Comparison of ENCODE assay signal across 8 cellular contexts in genomic region chr16:72627182-72627896, GRCh38.
DNase-seq lines count a peak whose midpoint lies in the region; ATAC-seq and TF ChIP-seq lines count a peak whose summit lies in the region.
"Not testable (repeated sequence)": the region's sequence is repeated elsewhere in the genome, so short reads cannot be mapped to it uniquely, and the experiment has no call there.

No MANE protein-coding gene starts in this region.

- H4K8ac ChIP-seq in mesendoderm (ENCODE audit: low read depth, low read length), result not testable (repeated sequence)

- H3K4ac ChIP-seq in mesendoderm (ENCODE audit: low read depth, low read length), result not testable (repeated sequence)

- not testable (repeated sequence) for H3K36me3 Mint-ChIP-seq in CD4-positive, alpha-beta memory T cell; central memory CD8-positive, alpha-beta T cell (ENCODE audit: insufficient read depth); progenitor cell of endocrine pancreas (ENCODE audit: insufficient read depth)

- H2BK15ac ChIP-seq in mesendoderm (replicated peaks; ENCODE audit: low read depth), result not testable (repeated sequence)

- TF ChIP-seq CTCF in left ventricle myocardium inferior (IDR thresholded peaks at IDR 0.05; ENCODE audit: borderline replicate concordance); progenitor cell of endocrine pancreas (IDR thresholded peaks at IDR 0.05; ENCODE audit: unreplicated experiment): not testable (repeated sequence)

- not testable (repeated sequence) for H3K79me1 ChIP-seq in mesendoderm (ENCODE audit: low read length)

- H3K36me3 ChIP-seq in CD4-positive, alpha-beta memory T cell (ENCODE audit: insufficient read depth, low read length); HUES6 (ENCODE audit: control insufficient read depth, insufficient read depth, low read length); left ventricle myocardium inferior; mesendoderm (ENCODE audit: control insufficient read depth, insufficient read depth, low read length): not testable (repeated sequence)

- not testable (repeated sequence) for H3K27ac ChIP-seq in CD4-positive, alpha-beta memory T cell (ENCODE audit: low read depth, low read length); left ventricle myocardium inferior (replicated peaks); mesendoderm (ENCODE audit: low read depth, low read length)
- peak overlapping the region; percentile 10; the same call in 1 of the 2 replicates for H3K27ac ChIP-seq in HUES6 (ENCODE audit: low read depth, low read length)

- not testable (repeated sequence) for H2BK5ac ChIP-seq in mesendoderm (ENCODE audit: low read length)

- H2BK120ac ChIP-seq in mesendoderm (ENCODE audit: low read depth, low read length), result not testable (repeated sequence)

- not testable (repeated sequence) for DNase-seq in CD4-positive, alpha-beta memory T cell; central memory CD8-positive, alpha-beta T cell (ENCODE audit: low spot score in 2 of 2); left ventricle myocardium inferior; mesendoderm; progenitor cell of endocrine pancreas (ENCODE audit: low spot score, unreplicated experiment)
- DNase-seq in NCI-H460 (ENCODE audit: extremely low read depth, low read depth) (peak; percentile 17), SW480 (ENCODE audit: low spot score) (peak; percentile 45)

- intact Hi-C loops in CD4-positive, alpha-beta memory T cell (cut with micrococcal nuclease); left ventricle myocardium inferior (cut with micrococcal nuclease): not testable (repeated sequence)

- H3K4me1 ChIP-seq in CD4-positive, alpha-beta memory T cell (ENCODE audit: insufficient read depth, low read length); HUES6 (ENCODE audit: control insufficient read depth, insufficient read depth, low read length); left ventricle myocardium inferior; mesendoderm (ENCODE audit: control insufficient read depth, low read depth, low read length): not testable (repeated sequence)

- not testable (repeated sequence) for H4K5ac ChIP-seq in mesendoderm (ENCODE audit: low read length)

- H3K18ac ChIP-seq in mesendoderm (ENCODE audit: low read length), result not testable (repeated sequence)

- H3K79me2 ChIP-seq in mesendoderm (ENCODE audit: control insufficient read depth, insufficient read depth, low read length), result not testable (repeated sequence)

- peak overlapping the region; percentile 49 for H3K56ac ChIP-seq in mesendoderm (ENCODE audit: low read length)

- peaks cover 0 to 16% (median 12%) of the 10 kb centered on the region in 8 donors for H3K9me3 Mint-ChIP-seq in CD4-positive, alpha-beta memory T cell
- H3K9me3 Mint-ChIP-seq in central memory CD8-positive, alpha-beta T cell, result not testable (repeated sequence)
- H3K9me3 Mint-ChIP-seq in progenitor cell of endocrine pancreas (ENCODE audit: low read depth), result peaks cover 12% of the 10 kb centered on the region

- H3K4me2 ChIP-seq in mesendoderm (ENCODE audit: low read length), result not testable (repeated sequence)

- H3K4me1 Mint-ChIP-seq in CD4-positive, alpha-beta memory T cell; central memory CD8-positive, alpha-beta T cell; progenitor cell of endocrine pancreas (ENCODE audit: low read depth): not testable (repeated sequence)

- not testable (repeated sequence) for H3K27me3 ChIP-seq in CD4-positive, alpha-beta memory T cell (ENCODE audit: insufficient read depth, low read length); HUES6 (ENCODE audit: control insufficient read depth, insufficient read depth, low read length); left ventricle myocardium inferior (ENCODE audit: low read depth); mesendoderm (ENCODE audit: insufficient read depth, low read length, poor library complexity)

- POLR2A ChIA-PET in CD4-positive, alpha-beta memory T cell (lab: Charles Lee; ENCODE audit: partially characterized antibody), result not testable (repeated sequence)

- peak overlapping the region in 5 of 8 donors; percentile 31 to 65 (median 63) for H3K4me3 Mint-ChIP-seq in CD4-positive, alpha-beta memory T cell
- H3K4me3 Mint-ChIP-seq in central memory CD8-positive, alpha-beta T cell, result peak overlapping the region; percentile 3
- H3K4me3 Mint-ChIP-seq in progenitor cell of endocrine pancreas (ENCODE audit: low read depth), result peak overlapping the region; percentile 82

- not testable (repeated sequence) for ATAC-seq in central memory CD8-positive, alpha-beta T cell (replicated peaks; ENCODE audit: extremely low read depth, poor library complexity, severe bottlenecking)

- no CpG with 5 or more reads among the region's 30 CpGs for WGBS in mesendoderm (ENCODE audit: extremely low coverage, insufficient coverage, low lambda C conversion rate)

- H3K23ac ChIP-seq in mesendoderm (ENCODE audit: low read length), result not testable (repeated sequence)

- peak overlapping the region; percentile 80 for H3K9ac ChIP-seq in HUES6 (ENCODE audit: low read length)
- not testable (repeated sequence) for H3K9ac ChIP-seq in mesendoderm (ENCODE audit: low read length)

- not testable (repeated sequence) for H3K9me3 ChIP-seq in CD4-positive, alpha-beta memory T cell (ENCODE audit: control insufficient read depth in 1 of 2, low read length in 2 of 2); HUES6 (ENCODE audit: control insufficient read depth, insufficient read depth, low read depth, low read length); left ventricle myocardium inferior (replicated peaks)

- CTCF ChIA-PET in CD4-positive, alpha-beta memory T cell (lab: Charles Lee; ENCODE audit: partially characterized antibody), result not testable (repeated sequence)

- H3K27ac Mint-ChIP-seq in CD4-positive, alpha-beta memory T cell; central memory CD8-positive, alpha-beta T cell (ENCODE audit: low read depth): not testable (repeated sequence)
- peak overlapping the region; percentile 94 for H3K27ac Mint-ChIP-seq in progenitor cell of endocrine pancreas

- H3K4me3 ChIP-seq in CD4-positive, alpha-beta memory T cell (ENCODE audit: low read length in 2 of 2); mesendoderm (ENCODE audit: low read length): not testable (repeated sequence)
- H3K4me3 ChIP-seq in HUES6 (ENCODE audit: low read depth, low read length) (peak overlapping the region; percentile 71), left ventricle myocardium inferior (peak overlapping the region; percentile 11)

- H2AK5ac ChIP-seq in mesendoderm (ENCODE audit: low read length), result not testable (repeated sequence)

- H3K27me3 Mint-ChIP-seq in CD4-positive, alpha-beta memory T cell; central memory CD8-positive, alpha-beta T cell; progenitor cell of endocrine pancreas: not testable (repeated sequence)

Comparison
In these comparisons a context has a peak if more than half of its experiments do, and no peak if none do; other contexts are left out.
1. H3K4me3 Mint-ChIP-seq: peak in every context shown above with its lines; median percentile 82 in progenitor cell of endocrine pancreas; 63 in CD4-positive, alpha-beta memory T cell; 3 in central memory CD8-positive, alpha-beta T cell.